Comparison of ENCODE assay signal across 9 cellular contexts in the genomic region with DNA sequence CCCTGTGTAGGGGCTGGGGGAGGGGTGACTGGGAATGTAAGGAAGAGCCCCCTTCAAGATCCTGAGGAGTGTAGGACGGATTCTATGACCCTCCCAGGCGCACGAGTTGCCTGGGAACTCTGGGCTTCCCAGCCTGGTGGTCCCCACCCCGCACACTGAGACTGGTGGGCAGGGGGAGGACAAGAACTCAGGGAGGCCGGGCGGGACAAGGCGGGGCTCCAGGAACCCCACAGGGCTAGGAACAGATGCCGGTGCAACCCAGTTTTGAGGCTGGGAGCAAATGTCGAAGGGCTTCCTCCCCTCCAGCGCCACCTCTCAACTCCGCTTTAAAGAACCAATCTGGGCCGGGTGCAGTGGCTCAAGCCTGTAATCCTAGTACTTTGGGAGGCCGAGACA. TPM values are rescaled to one million over a fixed set of nuclear protein-coding genes. Genes with fewer than 3 reads are reported as not detected.
DNase-seq lines count a peak whose midpoint lies in the region; TF ChIP-seq lines count a peak whose summit lies in the region.
"Had no signal": no experiment of that assay in that cellular context is flagged by ENCODE, and none has a peak within 500 bp of the region (broad histone marks: within the 10 kb centered on the region; RNA-seq: fewer than 3 reads in every experiment).

No MANE protein-coding gene starts in this region.

- H2BK12ac ChIP-seq in trophoblast cell (ENCODE audit: low read length), result no peak overlapping the region

- no peak overlapping the region for H2BK5ac ChIP-seq in trophoblast cell (ENCODE audit: low read depth, low read length, poor library complexity)

- peaks cover 53 to 58% (median 54%) of the 10 kb centered on the region in 3 donors for H3K27me3 Mint-ChIP-seq in CD14-positive monocyte (ENCODE audit: low read depth in 3 of 3)

- peak overlapping the region; percentile 72 for H4K91ac ChIP-seq in trophoblast cell (ENCODE audit: low read depth, low read length)

- no peak for DNase-seq in CD14-positive monocyte (ENCODE audit: low spot score)
- DNase-seq in esophagus squamous epithelium (lab: John Stamatoyannopoulos, UW), result no peak
- DNase-seq in trophoblast cell, result no peak
- DNase-seq in cerebellar cortex (ENCODE audit: low spot score), result no peak
- DNase-seq in NCI-H187 (lab: John Stamatoyannopoulos, UW), result no peak
- DNase-seq in OCI-LY7 (ENCODE audit: low spot score), result no peak
- DNase-seq in NOMO-1 treated with DMSO at 0.1 percent for 48 hours (lab: John Stamatoyannopoulos, UW; ENCODE audit: unreplicated experiment), result no peak
- DNase-seq: stimulated activated CD4-positive, alpha-beta T cell treated with anti-CD3 and anti-CD28 coated beads, Interleukin-1b, Interleukin-23, amount 100 ng/mL, for 48 hours had no signal

- no TSS peak for BruUV-seq in OCI-LY7 (replicated peaks; lab: Mats Ljungman, UMichigan)

- peaks cover 25 to 38% (median 28%) of the 10 kb centered on the region in 3 donors for H3K4me1 ChIP-seq in esophagus squamous epithelium
- H3K4me1 ChIP-seq in trophoblast cell (ENCODE audit: control insufficient read depth in 1 of 2, insufficient read depth in 2 of 2, low read length in 2 of 2), result peaks cover 23 to 26% of the 10 kb centered on the region in 2 experiments
- peaks cover 22% of the 10 kb centered on the region for H3K4me1 ChIP-seq in OCI-LY7 (ENCODE audit: insufficient read depth, low read length, poor library complexity, severe bottlenecking)

- peak overlapping the region; percentile 17 for H3K14ac ChIP-seq in trophoblast cell (ENCODE audit: low read length)

- peaks cover 23% of the 10 kb centered on the region for H3K79me1 ChIP-seq in trophoblast cell (ENCODE audit: low read length)

- H3K4me3 ChIP-seq in esophagus squamous epithelium (peak overlapping the region in 3 of 4 donors; percentile 72 to 93 (median 87)), trophoblast cell (ENCODE audit: low read depth, low read length) (no peak overlapping the region), OCI-LY7 (ENCODE audit: low read depth, low read length, poor library complexity, severe bottlenecking) (no peak overlapping the region)

- H2AFZ ChIP-seq in trophoblast cell (ENCODE audit: insufficient read depth, low read length, poor library complexity), result no peak overlapping the region
- no peak overlapping the region for H2AFZ ChIP-seq in OCI-LY7 (ENCODE audit: low read length)

- H3K9ac ChIP-seq in trophoblast cell (ENCODE audit: low read length), result no peak overlapping the region

- no peaks in the 10 kb centered on the region for H3K27me3 ChIP-seq in esophagus squamous epithelium
- H3K27me3 ChIP-seq in trophoblast cell (ENCODE audit: insufficient read depth, low read length), result no peaks in the 10 kb centered on the region

- peak overlapping the region; percentile 86 to 95 for H3K4me3 Mint-ChIP-seq in CD14-positive monocyte

- H3K4me2 ChIP-seq in trophoblast cell (ENCODE audit: low read length) (peak overlapping the region; percentile 90), OCI-LY7 (ENCODE audit: low read length) (no peak overlapping the region)

- H3K23ac ChIP-seq in trophoblast cell (ENCODE audit: low read length), result no peak overlapping the region

- H3K79me2 ChIP-seq in trophoblast cell (ENCODE audit: control insufficient read depth, insufficient read depth, low read length, poor library complexity) (peaks cover 37% of the 10 kb centered on the region), OCI-LY7 (ENCODE audit: insufficient read depth, low read depth, low read length) (peaks cover 28% of the 10 kb centered on the region)

- peak overlapping the region; percentile 95 for H4K12ac ChIP-seq in trophoblast cell (ENCODE audit: low read depth, low read length)

- intact Hi-C loops in CD14-positive monocyte (cut with micrococcal nuclease) (no loop called here), esophagus squamous epithelium (cut with DNase I) (no loop called here), OCI-LY7 (cut with micrococcal nuclease; ENCODE audit: unreplicated experiment) (no loop called here)

- H3K9me3 Mint-ChIP-seq in CD14-positive monocyte, result peaks cover 0 to 16% (median 2%) of the 10 kb centered on the region in 7 donors

- H3K27ac Mint-ChIP-seq in CD14-positive monocyte, result no peak overlapping the region

- WGBS in esophagus squamous epithelium, 2 donors, result 88 to 91% methylated on average over 11 to 12 of the region's 13 CpGs
- WGBS in trophoblast cell (ENCODE audit: extremely low coverage, insufficient coverage, insufficient read length), result no CpG with 5 or more reads among the region's 13 CpGs

- peaks cover 0 to 11% (median 0%) of the 10 kb centered on the region in 3 donors for H3K36me3 ChIP-seq in esophagus squamous epithelium
- peaks cover 8 to 9% of the 10 kb centered on the region in 2 experiments for H3K36me3 ChIP-seq in trophoblast cell (ENCODE audit: control insufficient read depth in 1 of 2, insufficient read depth in 2 of 2, low read length in 2 of 2)
- peaks cover 25% of the 10 kb centered on the region for H3K36me3 ChIP-seq in OCI-LY7 (ENCODE audit: insufficient read depth, low read length)

- no peaks in the 10 kb centered on the region for H4K20me1 ChIP-seq in OCI-LY7 (ENCODE audit: insufficient read depth, low read length)

- no peak for TF ChIP-seq POLR2A in esophagus squamous epithelium (IDR thresholded peaks at IDR 0.05)

- H3K27ac ChIP-seq in esophagus squamous epithelium, result peak overlapping the region; percentile 96 to 100 (median 98)
- no peak overlapping the region for H3K27ac ChIP-seq in trophoblast cell (ENCODE audit: low read depth, low read length)
- no peak overlapping the region for H3K27ac ChIP-seq in OCI-LY7 (ENCODE audit: low read depth, low read length, poor library complexity, severe bottlenecking)

- no peak overlapping the region for H2BK120ac ChIP-seq in trophoblast cell (ENCODE audit: insufficient read depth, low read length, poor library complexity)

- peak overlapping the region; percentile 72 for H4K8ac ChIP-seq in trophoblast cell (ENCODE audit: low read depth, low read length)

- no peak overlapping the region for H3K4ac ChIP-seq in trophoblast cell (ENCODE audit: low read depth, low read length)

- peaks cover 28% of the 10 kb centered on the region for H3K4me1 Mint-ChIP-seq in CD14-positive monocyte

- peak overlapping the region; percentile 47 for H3K18ac ChIP-seq in trophoblast cell (ENCODE audit: low read length)

- H3K36me3 Mint-ChIP-seq in CD14-positive monocyte, result peaks cover 10 to 13% of the 10 kb centered on the region in 2 donors

- CTCF ChIA-PET in OCI-LY7 (lab: Charles Lee; ENCODE audit: unreplicated experiment), result no interaction called here

- no peaks in the 10 kb centered on the region for H3K9me2 ChIP-seq in OCI-LY7 (ENCODE audit: insufficient read depth, low read length)

- H3K9me3 ChIP-seq in esophagus squamous epithelium, result no peaks in the 10 kb centered on the region
- H3K9me3 ChIP-seq in trophoblast cell (ENCODE audit: insufficient read depth, low read depth, low read length), result no peaks in the 10 kb centered on the region
- H3K9me3 ChIP-seq in OCI-LY7 (ENCODE audit: low read length), result no peaks in the 10 kb centered on the region

- POLR2A ChIA-PET in OCI-LY7 (lab: Charles Lee), result interaction anchor here (0.7 kb wide), 1 partner anchor 197 kb away, joined by 4 read pairs; no protein-coding TSS in a partner anchor

- H2AK5ac ChIP-seq in trophoblast cell (ENCODE audit: low read length), result peak overlapping the region; percentile 3

- no peak for TF ChIP-seq CTCF in CD14-positive monocyte (IDR thresholded peaks at IDR 0.05)
- no peak for TF ChIP-seq CTCF in esophagus squamous epithelium (IDR thresholded peaks at IDR 0.05)
- no peak for TF ChIP-seq CTCF in OCI-LY7 (conservative IDR thresholded peaks at IDR 0.05; ENCODE audit: low read length)

TF ChIP-seq in PFSK-1, 5 proteins besides CTCF, POLR2A, EP300 and RAD21:
- TF ChIP-seq, protein P1, sequence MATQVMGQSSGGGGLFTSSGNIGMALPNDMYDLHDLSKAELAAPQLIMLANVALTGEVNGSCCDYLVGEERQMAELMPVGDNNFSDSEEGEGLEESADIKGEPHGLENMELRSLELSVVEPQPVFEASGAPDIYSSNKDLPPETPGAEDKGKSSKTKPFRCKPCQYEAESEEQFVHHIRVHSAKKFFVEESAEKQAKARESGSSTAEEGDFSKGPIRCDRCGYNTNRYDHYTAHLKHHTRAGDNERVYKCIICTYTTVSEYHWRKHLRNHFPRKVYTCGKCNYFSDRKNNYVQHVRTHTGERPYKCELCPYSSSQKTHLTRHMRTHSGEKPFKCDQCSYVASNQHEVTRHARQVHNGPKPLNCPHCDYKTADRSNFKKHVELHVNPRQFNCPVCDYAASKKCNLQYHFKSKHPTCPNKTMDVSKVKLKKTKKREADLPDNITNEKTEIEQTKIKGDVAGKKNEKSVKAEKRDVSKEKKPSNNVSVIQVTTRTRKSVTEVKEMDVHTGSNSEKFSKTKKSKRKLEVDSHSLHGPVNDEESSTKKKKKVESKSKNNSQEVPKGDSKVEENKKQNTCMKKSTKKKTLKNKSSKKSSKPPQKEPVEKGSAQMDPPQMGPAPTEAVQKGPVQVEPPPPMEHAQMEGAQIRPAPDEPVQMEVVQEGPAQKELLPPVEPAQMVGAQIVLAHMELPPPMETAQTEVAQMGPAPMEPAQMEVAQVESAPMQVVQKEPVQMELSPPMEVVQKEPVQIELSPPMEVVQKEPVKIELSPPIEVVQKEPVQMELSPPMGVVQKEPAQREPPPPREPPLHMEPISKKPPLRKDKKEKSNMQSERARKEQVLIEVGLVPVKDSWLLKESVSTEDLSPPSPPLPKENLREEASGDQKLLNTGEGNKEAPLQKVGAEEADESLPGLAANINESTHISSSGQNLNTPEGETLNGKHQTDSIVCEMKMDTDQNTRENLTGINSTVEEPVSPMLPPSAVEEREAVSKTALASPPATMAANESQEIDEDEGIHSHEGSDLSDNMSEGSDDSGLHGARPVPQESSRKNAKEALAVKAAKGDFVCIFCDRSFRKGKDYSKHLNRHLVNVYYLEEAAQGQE (IDR thresholded peaks at IDR 0.05; ENCODE audit: insufficient read depth in 1 of 2, low read depth in 2 of 2, low read length in 2 of 2), result no peak
- TF ChIP-seq FOXP2 (optimal IDR thresholded peaks at IDR 0.05; ENCODE audit: borderline replicate concordance, extremely low read depth, extremely low read length, insufficient read depth), result no peak
- TF ChIP-seq SIN3A (IDR thresholded peaks at IDR 0.05; ENCODE audit: borderline replicate concordance, insufficient read depth, low read length), result no peak
- TF ChIP-seq POLR2AphosphoS5 (IDR thresholded peaks at IDR 0.05; ENCODE audit: low read depth, low read length), result 0 out of 2 replicates have a peak, but pooled peaks have one; percentile 42

RNA-seq across cellular contexts. Expression of a gene that starts 1.3 kb away (rescaled TPM):
- polyA plus RNA-seq in CD14-positive monocyte, result 100 to 1,000 TPM in 1 of 2 donors, 10 to 100 TPM in 1; 84.4 to 107 TPM
- polyA plus RNA-seq in PFSK-1 (2012; ENCODE audit: insufficient read length, low read depth), result 244 TPM
- total RNA-seq in esophagus squamous epithelium (100 to 1,000 TPM; 151 to 220 (median 188) TPM), OCI-LY7 (2022) (247 and 253 TPM in 2 replicates)
- 187 and 192 TPM in 2 replicates for polyA plus RNA-seq in trophoblast cell (2013)
- total RNA-seq in OCI-LY7 (2014; rRNA removed; shearing (Covaris generic)), result 143 and 157 TPM in 2 replicates

RNA-seq across cellular contexts. Expression of a gene that starts 37.7 kb away (rescaled TPM):
- polyA plus RNA-seq in CD14-positive monocyte, result 10 to 100 TPM; 46.9 to 59.2 TPM
- polyA plus RNA-seq in PFSK-1 (2012; ENCODE audit: insufficient read length, low read depth), result 49.8 TPM
- 10 to 100 TPM; 16.5 to 38.0 (median 22.0) TPM for total RNA-seq in esophagus squamous epithelium
- 66.6 and 67.9 TPM in 2 replicates for polyA plus RNA-seq in trophoblast cell (2013)
- total RNA-seq in OCI-LY7 (2014; rRNA removed; shearing (Covaris generic)), result 32.5 and 46.4 TPM in 2 replicates
- 32.2 and 39.2 TPM in 2 replicates for total RNA-seq in OCI-LY7 (2022)

Comparison
In these comparisons a context has a peak if more than half of its experiments do, and no peak if none do; other contexts are left out.
1. H3K27ac ChIP-seq: peak in esophagus squamous epithelium (4 of 4); none in trophoblast cell (single experiment) and OCI-LY7 (single experiment).
2. H3K4me3 ChIP-seq: peak in esophagus squamous epithelium (3 of 4); none in trophoblast cell (single experiment) and OCI-LY7 (single experiment).